1 cellular context compared by ENCODE assay signal in the genomic region with DNA sequence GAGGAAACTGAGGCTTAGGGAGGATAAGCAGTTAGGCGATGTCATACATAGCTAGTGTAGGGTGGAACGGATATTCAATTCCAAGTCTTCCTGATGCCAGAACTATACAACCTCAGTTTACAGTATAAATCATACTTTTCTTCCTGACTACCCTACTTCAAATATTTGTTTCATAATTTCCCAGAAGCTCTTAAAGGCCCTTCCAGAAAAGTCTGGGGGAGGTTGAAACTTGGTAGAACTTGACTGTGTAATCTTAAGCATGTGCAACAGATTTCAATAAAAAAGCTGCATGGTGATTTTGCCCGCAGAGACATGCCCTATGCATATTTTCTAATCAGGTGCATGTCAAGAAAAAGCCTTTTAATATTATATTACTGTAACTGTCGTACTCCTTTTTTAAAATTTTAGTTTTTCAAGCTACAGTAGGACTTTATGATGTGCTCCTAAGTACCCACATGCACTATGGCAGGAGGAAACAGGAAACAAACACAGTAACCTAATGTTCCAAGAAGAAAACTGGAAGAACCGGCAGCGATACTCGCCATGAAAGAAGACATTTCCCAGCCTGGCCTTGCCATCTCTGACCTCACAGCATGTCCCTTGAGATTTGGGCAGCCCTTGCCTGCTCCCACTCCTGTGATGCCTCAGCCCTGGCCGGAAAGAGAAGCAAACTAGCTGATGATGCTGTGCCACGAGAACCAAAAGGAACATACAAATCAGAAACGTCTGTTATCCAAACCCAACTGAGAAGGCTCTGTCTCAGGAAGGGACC.
TF ChIP-seq lines count a peak whose summit lies in the region.

No MANE protein-coding gene starts in this region.

TF ChIP-seq in H1, 55 proteins besides CTCF, POLR2A, EP300 and RAD21:
- TF ChIP-seq, protein P1, sequence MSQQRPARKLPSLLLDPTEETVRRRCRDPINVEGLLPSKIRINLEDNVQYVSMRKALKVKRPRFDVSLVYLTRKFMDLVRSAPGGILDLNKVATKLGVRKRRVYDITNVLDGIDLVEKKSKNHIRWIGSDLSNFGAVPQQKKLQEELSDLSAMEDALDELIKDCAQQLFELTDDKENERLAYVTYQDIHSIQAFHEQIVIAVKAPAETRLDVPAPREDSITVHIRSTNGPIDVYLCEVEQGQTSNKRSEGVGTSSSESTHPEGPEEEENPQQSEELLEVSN (IDR thresholded peaks at IDR 0.05) = no peak
- TF ChIP-seq RFX5 (IDR thresholded peaks at IDR 0.05; ENCODE audit: borderline replicate concordance, low read depth, low read length) (no peak), SP4 (IDR thresholded peaks at IDR 0.05; ENCODE audit: low read length) (no peak), FOSL1 (IDR thresholded peaks at IDR 0.05; ENCODE audit: insufficient read depth, low read depth, low read length) (no peak), RNF2 (IDR thresholded peaks at IDR 0.05; ENCODE audit: borderline replicate concordance, low read depth, low read length, missing control alignments, poor library complexity, severe bottlenecking) (no peak), GTF2F1 (IDR thresholded peaks at IDR 0.05; ENCODE audit: borderline replicate concordance, low read depth, low read length) (no peak), CBX8 (IDR thresholded peaks at IDR 0.05; ENCODE audit: borderline replicate concordance, low read depth, low read length) (no peak), SP1 (IDR thresholded peaks at IDR 0.05; ENCODE audit: low read depth, low read length) (no peak), NRF1 (IDR thresholded peaks at IDR 0.05; ENCODE audit: low read depth, low read length) (no peak), TCF12 (IDR thresholded peaks at IDR 0.05; ENCODE audit: low read depth, low read length) (no peak), CHD1 (IDR thresholded peaks at IDR 0.05; ENCODE audit: low read depth, low read length) (no peak), RBBP5 (IDR thresholded peaks at IDR 0.05; ENCODE audit: borderline replicate concordance, low read depth, low read length) (no peak), KDM5A (IDR thresholded peaks at IDR 0.05; ENCODE audit: low read length) (no peak)
